In genomic region chr16:67174706-67175231, GRCh38 we compare ENCODE assay signal across 6 cellular contexts. TPM values are rescaled to one million over a fixed set of nuclear protein-coding genes. Genes with fewer than 3 reads are reported as not detected.
A peak's percentile ranks its signal among the peaks of the same experiment; 100 is the strongest.
DNase-seq lines count a peak whose midpoint lies in the region.

No MANE protein-coding gene starts in this region.

- H3K27ac ChIP-seq in effector memory CD4-positive, alpha-beta T cell (ENCODE audit: insufficient read depth, low read length, poor library complexity, severe bottlenecking): no peak overlapping the region
- peak overlapping the region; percentile 91 for H3K27ac ChIP-seq in skeletal muscle tissue (ENCODE audit: low read depth, low read length)

- DNase-seq in NT2/D1 (ENCODE audit: low read depth, low spot score) (no peak), SW 1271 (lab: John Stamatoyannopoulos, UW) (no peak), GM03348 (ENCODE audit: low spot score) (no peak), NCI-H146 (lab: John Stamatoyannopoulos, UW) (no peak)
- DNase-seq in effector memory CD4-positive, alpha-beta T cell: no peak

- H3K9me3 ChIP-seq in NT2/D1 (ENCODE audit: insufficient read depth, low read length) (no peaks in the 10 kb centered on the region), skeletal muscle tissue (ENCODE audit: control insufficient read depth in 3 of 3, low read length in 3 of 3) (no peaks in the 10 kb centered on the region)
- H3K9me3 ChIP-seq in effector memory CD4-positive, alpha-beta T cell (ENCODE audit: control insufficient read depth, low read length): no peaks in the 10 kb centered on the region

- H3K9ac ChIP-seq in NT2/D1 (ENCODE audit: insufficient read length, low read depth) (peak overlapping the region; percentile 66), skeletal muscle tissue (ENCODE audit: low read depth in 1 of 3, low read length in 3 of 3) (peak overlapping the region; percentile 67 to 95 (median 76))

- H3K4me1 ChIP-seq in NT2/D1 (ENCODE audit: insufficient read depth, insufficient read length) (peaks cover 29% of the 10 kb centered on the region), skeletal muscle tissue (ENCODE audit: control insufficient read depth in 3 of 3, insufficient read depth in 3 of 3, low read length in 3 of 3) (peaks cover 66 to 80% (median 69%) of the 10 kb centered on the region in 3 donors)
- peaks cover 35% of the 10 kb centered on the region for H3K4me1 ChIP-seq in effector memory CD4-positive, alpha-beta T cell (ENCODE audit: control insufficient read depth, insufficient read depth, low read length, poor library complexity, severe bottlenecking)

- H3K27me3 ChIP-seq in NT2/D1 (ENCODE audit: insufficient read depth, insufficient read length) (peaks cover 79% of the 10 kb centered on the region), skeletal muscle tissue (ENCODE audit: control insufficient read depth in 3 of 3, insufficient read depth in 3 of 3, low read length in 3 of 3) (no peaks in the 10 kb centered on the region)
- H3K27me3 ChIP-seq in effector memory CD4-positive, alpha-beta T cell (replicated peaks; ENCODE audit: control insufficient read depth, insufficient read depth, low read length, poor library complexity, severe bottlenecking): peaks cover 2% of the 10 kb centered on the region

- H3K36me3 ChIP-seq in NT2/D1 (ENCODE audit: insufficient read depth, insufficient read length, low read length): peaks cover 26% of the 10 kb centered on the region
- no peaks in the 10 kb centered on the region for H3K36me3 ChIP-seq in effector memory CD4-positive, alpha-beta T cell (ENCODE audit: control insufficient read depth, insufficient read depth, low read length)
- H3K36me3 ChIP-seq in skeletal muscle tissue (ENCODE audit: control insufficient read depth in 3 of 3, insufficient read depth in 3 of 3, low read length in 3 of 3): peaks cover 10 to 14% (median 12%) of the 10 kb centered on the region in 3 donors

- H3K4me3 ChIP-seq in NT2/D1 (ENCODE audit: insufficient read length, low read depth) (peak overlapping the region; percentile 34), skeletal muscle tissue (ENCODE audit: low read length in 3 of 3) (peak overlapping the region; percentile 64 to 86 (median 65))
- H3K4me3 ChIP-seq in effector memory CD4-positive, alpha-beta T cell (ENCODE audit: insufficient read depth, low read depth, low read length, poor library complexity, severe bottlenecking): peak overlapping the region; percentile 33

RNA-seq across cellular contexts. Expression of gene NOL3, which starts 4.4 kb away (rescaled TPM):
- 11.0 TPM for total RNA-seq in skeletal muscle tissue

RNA-seq across cellular contexts. Expression of gene MATCAP1, which starts 9.0 kb away (rescaled TPM):
- total RNA-seq in skeletal muscle tissue: 5.2 TPM

RNA-seq across cellular contexts. Expression of gene HSF4, which starts 10.2 kb away (rescaled TPM):
- 3.7 TPM for total RNA-seq in skeletal muscle tissue

RNA-seq across cellular contexts. Expression of gene FBXL8, which starts 15.0 kb away (rescaled TPM):
- 1.6 TPM for total RNA-seq in skeletal muscle tissue

RNA-seq across cellular contexts. Expression of gene TRADD, which starts 15.1 kb away (rescaled TPM):
- total RNA-seq in skeletal muscle tissue: 6.3 TPM
